ENCODE assay signal across 8 cellular contexts in the genomic region with DNA sequence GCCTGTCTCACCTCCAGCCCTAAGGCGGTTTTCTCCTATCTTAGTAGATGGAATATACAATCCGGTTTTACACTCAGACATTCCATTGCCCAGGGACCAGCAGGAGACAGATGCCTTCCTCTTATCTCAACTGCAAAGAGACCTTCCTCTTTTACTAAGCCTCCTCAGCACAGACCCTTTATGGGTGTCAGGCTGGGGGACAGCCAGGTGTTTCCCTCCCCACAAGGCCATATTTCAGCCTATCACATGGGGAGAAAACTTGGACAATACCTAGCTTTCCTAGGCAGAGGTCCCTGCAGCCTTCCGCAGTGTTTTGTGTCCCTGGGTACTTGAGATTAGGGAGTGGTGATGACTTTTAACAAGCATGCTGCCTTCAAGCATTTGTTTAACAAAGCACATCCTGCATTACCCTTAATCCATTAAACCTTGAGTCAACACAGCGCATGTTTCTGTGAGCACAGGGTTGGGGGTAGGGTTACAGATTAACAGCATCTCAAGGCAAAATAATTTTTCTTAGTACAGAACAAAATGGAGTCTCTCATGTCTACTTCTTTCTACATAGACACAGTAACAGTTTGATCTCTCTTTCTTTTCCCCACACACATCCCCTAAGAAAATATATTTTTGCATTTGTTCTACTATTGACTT.
DNase-seq lines count a peak whose midpoint lies in the region; TF ChIP-seq lines count a peak whose summit lies in the region.
"Not testable (repeated sequence)": the region's sequence is repeated elsewhere in the genome, so short reads cannot be mapped to it uniquely, and the experiment has no call there.

No MANE protein-coding gene starts in this region.

- intact Hi-C loops in Calu3 (cut with micrococcal nuclease; ENCODE audit: unreplicated experiment) = loop anchor here (5.0 kb wide), 1 partner anchor 77 kb away; no protein-coding TSS in a partner anchor

- not testable (repeated sequence) for TF ChIP-seq CTCF in Calu3 (IDR thresholded peaks at IDR 0.05; ENCODE audit: unreplicated experiment)

- H3K27ac ChIP-seq in epithelial cell of prostate = not testable (repeated sequence)

- not testable (repeated sequence) for H3K27me3 Mint-ChIP-seq in Calu3 (ENCODE audit: unreplicated experiment)

- DNase-seq in Calu3 (peak; percentile 39), NCI-H2029 treated with DMSO at 0.1 percent for 48 hours (lab: John Stamatoyannopoulos, UW) (peak; percentile 3), NCI-H69 (lab: John Stamatoyannopoulos, UW) (peak; percentile 92), SHP77 (lab: John Stamatoyannopoulos, UW) (peak; percentile 30 to 64), epithelial cell of prostate (ENCODE audit: low read depth, low spot score) (peak; percentile 3), kidney tubule cell (ENCODE audit: low spot score) (peak; percentile 24), renal cortical epithelial cell (ENCODE audit: low read depth) (peak; percentile 56)
- not testable (repeated sequence) for DNase-seq in HEK293T (ENCODE audit: extremely low spot score)

- POLR2A ChIA-PET in HEK293T (lab: Yijun Ruan, JAX) = not testable (repeated sequence)

- BruUV-seq in Calu3 (replicated peaks; lab: Mats Ljungman, UMichigan) = not testable (repeated sequence)

- not testable (repeated sequence) for H3K27ac Mint-ChIP-seq in Calu3 (ENCODE audit: unreplicated experiment)

- H3K9me3 Mint-ChIP-seq in Calu3 (ENCODE audit: low read depth, unreplicated experiment) = not testable (repeated sequence)

- H3K4me1 Mint-ChIP-seq in Calu3 (ENCODE audit: low read depth, unreplicated experiment) = peaks cover 36% of the 10 kb centered on the region

- not testable (repeated sequence) for H3K4me3 Mint-ChIP-seq in Calu3 (ENCODE audit: low read depth, unreplicated experiment)

- H3K36me3 Mint-ChIP-seq in Calu3 (ENCODE audit: insufficient read depth, unreplicated experiment) = not testable (repeated sequence)

- CTCF ChIA-PET in Calu3 (lab: Charles Lee); HEK293T (lab: Yijun Ruan, JAX): not testable (repeated sequence)

TF ChIP-seq in HEK293T, 16 proteins besides CTCF, POLR2A, EP300 and RAD21:
- 0 out of 2 replicates have a peak, but pooled peaks have one; percentile 22 for TF ChIP-seq FOXA1 (IDR thresholded peaks at IDR 0.05)
